In the genomic region with DNA sequence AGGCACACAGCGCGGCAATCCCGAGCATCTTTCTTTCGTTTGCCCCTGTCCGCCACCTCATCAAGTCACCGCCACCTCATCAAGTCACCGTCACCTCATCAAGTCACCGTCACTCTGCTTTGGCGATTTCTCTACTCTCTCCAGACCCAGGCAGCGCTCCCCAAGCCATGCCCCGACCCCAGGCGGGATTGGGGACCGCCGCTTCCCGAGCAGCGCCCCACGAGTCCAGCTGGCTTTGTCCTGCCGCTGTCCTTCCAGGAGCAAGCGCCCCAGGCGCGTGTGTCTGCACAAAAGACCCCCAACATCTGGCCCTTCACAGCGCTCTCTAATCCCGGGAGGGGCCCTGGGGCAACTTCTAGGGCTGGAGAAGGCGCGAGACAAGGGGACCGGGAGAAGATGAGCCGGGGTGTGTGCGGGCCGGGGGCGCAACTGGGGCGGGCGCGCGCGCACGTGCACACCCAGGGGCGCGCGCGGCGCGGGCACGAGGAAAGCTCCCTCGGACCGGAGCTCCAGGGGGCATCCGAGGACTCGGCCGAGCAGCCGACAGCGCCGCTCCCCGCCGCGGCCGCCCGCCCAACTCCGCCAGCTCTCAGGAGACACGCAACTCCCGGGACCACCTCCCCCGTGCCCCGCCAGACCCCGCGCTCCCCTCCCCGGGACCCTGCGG, we compare ENCODE assay signal across 1 cellular context.
TF ChIP-seq lines count a peak whose summit lies in the region.

No MANE protein-coding gene starts in this region.

TF ChIP-seq in HEK293, 187 proteins besides CTCF, POLR2A, EP300 and RAD21 (continued from another document):
- TF ChIP-seq, protein P1, sequence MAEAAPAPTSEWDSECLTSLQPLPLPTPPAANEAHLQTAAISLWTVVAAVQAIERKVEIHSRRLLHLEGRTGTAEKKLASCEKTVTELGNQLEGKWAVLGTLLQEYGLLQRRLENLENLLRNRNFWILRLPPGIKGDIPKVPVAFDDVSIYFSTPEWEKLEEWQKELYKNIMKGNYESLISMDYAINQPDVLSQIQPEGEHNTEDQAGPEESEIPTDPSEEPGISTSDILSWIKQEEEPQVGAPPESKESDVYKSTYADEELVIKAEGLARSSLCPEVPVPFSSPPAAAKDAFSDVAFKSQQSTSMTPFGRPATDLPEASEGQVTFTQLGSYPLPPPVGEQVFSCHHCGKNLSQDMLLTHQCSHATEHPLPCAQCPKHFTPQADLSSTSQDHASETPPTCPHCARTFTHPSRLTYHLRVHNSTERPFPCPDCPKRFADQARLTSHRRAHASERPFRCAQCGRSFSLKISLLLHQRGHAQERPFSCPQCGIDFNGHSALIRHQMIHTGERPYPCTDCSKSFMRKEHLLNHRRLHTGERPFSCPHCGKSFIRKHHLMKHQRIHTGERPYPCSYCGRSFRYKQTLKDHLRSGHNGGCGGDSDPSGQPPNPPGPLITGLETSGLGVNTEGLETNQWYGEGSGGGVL (tag by site-specific recombination; IDR thresholded peaks at IDR 0.05) = no peak; the same call in none of the 2 replicates
- peak; percentile 62 for TF ChIP-seq ZNF629 (tag by site-specific recombination; IDR thresholded peaks at IDR 0.05)
- 0 out of 2 replicates have a peak, but pooled peaks have one; percentile 18 for TF ChIP-seq KLF16 (tag by site-specific recombination; IDR thresholded peaks at IDR 0.05)
- TF ChIP-seq, protein P2, sequence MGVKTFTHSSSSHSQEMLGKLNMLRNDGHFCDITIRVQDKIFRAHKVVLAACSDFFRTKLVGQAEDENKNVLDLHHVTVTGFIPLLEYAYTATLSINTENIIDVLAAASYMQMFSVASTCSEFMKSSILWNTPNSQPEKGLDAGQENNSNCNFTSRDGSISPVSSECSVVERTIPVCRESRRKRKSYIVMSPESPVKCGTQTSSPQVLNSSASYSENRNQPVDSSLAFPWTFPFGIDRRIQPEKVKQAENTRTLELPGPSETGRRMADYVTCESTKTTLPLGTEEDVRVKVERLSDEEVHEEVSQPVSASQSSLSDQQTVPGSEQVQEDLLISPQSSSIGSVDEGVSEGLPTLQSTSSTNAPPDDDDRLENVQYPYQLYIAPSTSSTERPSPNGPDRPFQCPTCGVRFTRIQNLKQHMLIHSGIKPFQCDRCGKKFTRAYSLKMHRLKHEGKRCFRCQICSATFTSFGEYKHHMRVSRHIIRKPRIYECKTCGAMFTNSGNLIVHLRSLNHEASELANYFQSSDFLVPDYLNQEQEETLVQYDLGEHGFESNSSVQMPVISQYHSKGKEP (tag by site-specific recombination; IDR thresholded peaks at IDR 0.05) = no peak
- peak; percentile 55 for TF ChIP-seq GLIS2 (tag by site-specific recombination; IDR thresholded peaks at IDR 0.05)
- TF ChIP-seq, protein P3, sequence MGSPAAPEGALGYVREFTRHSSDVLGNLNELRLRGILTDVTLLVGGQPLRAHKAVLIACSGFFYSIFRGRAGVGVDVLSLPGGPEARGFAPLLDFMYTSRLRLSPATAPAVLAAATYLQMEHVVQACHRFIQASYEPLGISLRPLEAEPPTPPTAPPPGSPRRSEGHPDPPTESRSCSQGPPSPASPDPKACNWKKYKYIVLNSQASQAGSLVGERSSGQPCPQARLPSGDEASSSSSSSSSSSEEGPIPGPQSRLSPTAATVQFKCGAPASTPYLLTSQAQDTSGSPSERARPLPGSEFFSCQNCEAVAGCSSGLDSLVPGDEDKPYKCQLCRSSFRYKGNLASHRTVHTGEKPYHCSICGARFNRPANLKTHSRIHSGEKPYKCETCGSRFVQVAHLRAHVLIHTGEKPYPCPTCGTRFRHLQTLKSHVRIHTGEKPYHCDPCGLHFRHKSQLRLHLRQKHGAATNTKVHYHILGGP (tag by site-specific recombination; IDR thresholded peaks at IDR 0.05) = no peak
- TF ChIP-seq ZBTB17 (tag by site-specific recombination; IDR thresholded peaks at IDR 0.05) = peak; percentile 84
- TF ChIP-seq ZNF16 (tag by site-specific recombination; IDR thresholded peaks at IDR 0.05; ENCODE audit: low read depth) = no peak
- TF ChIP-seq ZNF423 (tag by site-specific recombination; IDR thresholded peaks at IDR 0.05) = no peak
- TF ChIP-seq, protein P4, sequence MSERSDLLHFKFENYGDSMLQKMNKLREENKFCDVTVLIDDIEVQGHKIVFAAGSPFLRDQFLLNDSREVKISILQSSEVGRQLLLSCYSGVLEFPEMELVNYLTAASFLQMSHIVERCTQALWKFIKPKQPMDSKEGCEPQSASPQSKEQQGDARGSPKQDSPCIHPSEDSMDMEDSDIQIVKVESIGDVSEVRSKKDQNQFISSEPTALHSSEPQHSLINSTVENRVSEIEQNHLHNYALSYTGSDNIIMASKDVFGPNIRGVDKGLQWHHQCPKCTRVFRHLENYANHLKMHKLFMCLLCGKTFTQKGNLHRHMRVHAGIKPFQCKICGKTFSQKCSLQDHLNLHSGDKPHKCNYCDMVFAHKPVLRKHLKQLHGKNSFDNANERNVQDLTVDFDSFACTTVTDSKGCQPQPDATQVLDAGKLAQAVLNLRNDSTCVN (tag by site-specific recombination; optimal IDR thresholded peaks at IDR 0.05) = peak; percentile 79
- TF ChIP-seq ZBTB20 (tag by site-specific recombination; IDR thresholded peaks at IDR 0.05) = 0 out of 2 replicates have a peak, but pooled peaks have one; percentile 0
